Comparison of ENCODE assay signal across 9 cellular contexts in genomic region chr4:141131738-141132688, GRCh38. TPM values are rescaled to one million over a fixed set of nuclear protein-coding genes. Genes with fewer than 3 reads are reported as not detected.
DNase-seq lines count a peak whose midpoint lies in the region; ATAC-seq and TF ChIP-seq lines count a peak whose summit lies in the region.
"Had no signal": no experiment of that assay in that cellular context is flagged by ENCODE, and none has a peak within 500 bp of the region (broad histone marks: within the 10 kb centered on the region; RNA-seq: fewer than 3 reads in every experiment).

No MANE protein-coding gene starts in this region.

- WGBS in body of pancreas, 2 donors, result 4 to 37% methylated on average over 21 to 68 of the region's 71 CpGs

- peaks cover 91% of the 10 kb centered on the region for H3K27me3 Mint-ChIP-seq in stimulated activated naive CD8-positive, alpha-beta T cell treated with anti-CD3 and anti-CD28 coated beads, Interleukin-15, amount 100 ng/mL, for 72 hours

- H3K9me3 ChIP-seq in body of pancreas, result no peaks in the 10 kb centered on the region

- H3K4me3 ChIP-seq in body of pancreas, result peak overlapping the region; percentile 42 to 95

- TF ChIP-seq CTCF in body of pancreas (IDR thresholded peaks at IDR 0.05), result no peak

- no peaks in the 10 kb centered on the region for H3K36me3 ChIP-seq in body of pancreas (replicated peaks in 1 of 2; ENCODE audit: insufficient read depth in 1 of 2, low read depth in 2 of 2)

- no peak overlapping the region for H3K27ac Mint-ChIP-seq in stimulated activated naive CD8-positive, alpha-beta T cell treated with anti-CD3 and anti-CD28 coated beads, Interleukin-15, amount 100 ng/mL, for 72 hours

- ATAC-seq in HG03442 (IDR thresholded peaks at IDR 0.05; ENCODE audit: unreplicated experiment) (peak; percentile 11), body of pancreas (peak; percentile 16)
- peak; percentile 19 for ATAC-seq in stimulated activated naive CD8-positive, alpha-beta T cell treated with anti-CD3 and anti-CD28 coated beads, Interleukin-15, amount 100 ng/mL, for 72 hours

- intact Hi-C loops in body of pancreas (cut with DNase I), result loop anchor here (5.0 kb wide), 1 partner anchor 270 kb away; no protein-coding TSS in a partner anchor

- peaks cover 6% of the 10 kb centered on the region for H3K4me1 ChIP-seq in body of pancreas

- peaks cover 16% of the 10 kb centered on the region for H3K4me1 Mint-ChIP-seq in stimulated activated naive CD8-positive, alpha-beta T cell treated with anti-CD3 and anti-CD28 coated beads, Interleukin-15, amount 100 ng/mL, for 72 hours

- H3K27me3 ChIP-seq in body of pancreas, result no peaks in the 10 kb centered on the region

- DNase-seq in NCI-H748 (lab: John Stamatoyannopoulos, UW; ENCODE audit: unreplicated experiment), result peak; percentile 53
- no peak for DNase-seq in NCI-H748 treated with DMSO at 0.1 percent for 48 hours (lab: John Stamatoyannopoulos, UW)
- peak; percentile 3 to 17 (median 14) for DNase-seq in body of pancreas
- DNase-seq in kidney tubule cell (ENCODE audit: low spot score), result peak; percentile 2
- peak in 1 of 2 donors; percentile 11 for DNase-seq in stimulated activated naive CD8-positive, alpha-beta T cell treated with anti-CD3 and anti-CD28 coated beads, Interleukin-15, amount 100 ng/mL, for 72 hours
- no peak for DNase-seq in SW 1271 (lab: John Stamatoyannopoulos, UW)
- no peak for DNase-seq in HT-29 (ENCODE audit: low spot score)
- DNase-seq: DND-41 had no signal

- TF ChIP-seq POLR2A in body of pancreas (IDR thresholded peaks at IDR 0.05), result no peak

- peak overlapping the region; percentile 56 to 81 for H3K4me3 Mint-ChIP-seq in stimulated activated naive CD8-positive, alpha-beta T cell treated with anti-CD3 and anti-CD28 coated beads, Interleukin-15, amount 100 ng/mL, for 72 hours

- no peaks in the 10 kb centered on the region for H3K9me3 Mint-ChIP-seq in stimulated activated naive CD8-positive, alpha-beta T cell treated with anti-CD3 and anti-CD28 coated beads, Interleukin-15, amount 100 ng/mL, for 72 hours

- peak overlapping the region in 1 of 4 donors; percentile 59 for H3K27ac ChIP-seq in body of pancreas

RNA-seq across cellular contexts. Expression of gene RNF150, which starts 1.3 kb away (rescaled TPM):
- total RNA-seq in body of pancreas, result 1 to 10 TPM; 2.3 to 4.6 TPM
- total RNA-seq in HT-29 (2014; rRNA removed; shearing (Covaris generic)), result not detected in 2 replicates

Comparison
In these comparisons a context has a peak if more than half of its experiments do, and no peak if none do; other contexts are left out.
1. DNase-seq: peak in NCI-H748 (single experiment), body of pancreas (4 of 4) and kidney tubule cell (single experiment); none in NCI-H748 treated with DMSO at 0.1 percent for 48 hours (single experiment), SW 1271 (0 of 2) and HT-29 (single experiment).
2. Peak in every context shown above with its lines, with median percentiles within 50 percentile points of each other: ATAC-seq.